In genomic region chr19:39145180-39145953, GRCh38 we compare ENCODE assay signal across 1 cellular context.
TF ChIP-seq lines count a peak whose summit lies in the region.

No MANE protein-coding gene starts in this region.

TF ChIP-seq in HepG2, 621 proteins besides CTCF, POLR2A, EP300 and RAD21 (continued from another document and continues in another):
- TF ChIP-seq ZNF609 (CRISPR knock-in tag; IDR thresholded peaks at IDR 0.05; ENCODE audit: borderline replicate concordance) = peak; percentile 58
- TF ChIP-seq SRF (IDR thresholded peaks at IDR 0.05; ENCODE audit: low read depth, low read length) = no peak
- TF ChIP-seq AKAP8 (CRISPR knock-in tag; IDR thresholded peaks at IDR 0.05) = 0 out of 2 replicates have a peak, but pooled peaks have one; percentile 18
- TF ChIP-seq MBD4 (IDR thresholded peaks at IDR 0.05; ENCODE audit: borderline replicate concordance, low read length) = no peak
- no peak for TF ChIP-seq IKZF4 (CRISPR knock-in tag; IDR thresholded peaks at IDR 0.05; ENCODE audit: borderline replicate concordance, low read depth, not compliant biosample characterization)
- no peak for TF ChIP-seq NCOA2 (CRISPR knock-in tag; IDR thresholded peaks at IDR 0.05)
- TF ChIP-seq CREB3 (CRISPR knock-in tag; IDR thresholded peaks at IDR 0.05) = 0 out of 2 replicates have a peak, but pooled peaks have one; percentile 41
- TF ChIP-seq, protein P1, sequence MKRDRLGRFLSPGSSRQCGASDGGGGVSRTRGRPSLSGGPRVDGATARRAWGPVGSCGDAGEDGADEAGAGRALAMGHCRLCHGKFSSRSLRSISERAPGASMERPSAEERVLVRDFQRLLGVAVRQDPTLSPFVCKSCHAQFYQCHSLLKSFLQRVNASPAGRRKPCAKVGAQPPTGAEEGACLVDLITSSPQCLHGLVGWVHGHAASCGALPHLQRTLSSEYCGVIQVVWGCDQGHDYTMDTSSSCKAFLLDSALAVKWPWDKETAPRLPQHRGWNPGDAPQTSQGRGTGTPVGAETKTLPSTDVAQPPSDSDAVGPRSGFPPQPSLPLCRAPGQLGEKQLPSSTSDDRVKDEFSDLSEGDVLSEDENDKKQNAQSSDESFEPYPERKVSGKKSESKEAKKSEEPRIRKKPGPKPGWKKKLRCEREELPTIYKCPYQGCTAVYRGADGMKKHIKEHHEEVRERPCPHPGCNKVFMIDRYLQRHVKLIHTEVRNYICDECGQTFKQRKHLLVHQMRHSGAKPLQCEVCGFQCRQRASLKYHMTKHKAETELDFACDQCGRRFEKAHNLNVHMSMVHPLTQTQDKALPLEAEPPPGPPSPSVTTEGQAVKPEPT (CRISPR knock-in tag; IDR thresholded peaks at IDR 0.05; ENCODE audit: low read depth) = no peak
- TF ChIP-seq ZBTB39 (CRISPR knock-in tag; IDR thresholded peaks at IDR 0.05) = no peak
- TF ChIP-seq NFKBIZ (CRISPR knock-in tag; IDR thresholded peaks at IDR 0.05) = no peak
- peak; percentile 94 for TF ChIP-seq ZSCAN25 (CRISPR knock-in tag; IDR thresholded peaks at IDR 0.05)
- TF ChIP-seq, protein P2, sequence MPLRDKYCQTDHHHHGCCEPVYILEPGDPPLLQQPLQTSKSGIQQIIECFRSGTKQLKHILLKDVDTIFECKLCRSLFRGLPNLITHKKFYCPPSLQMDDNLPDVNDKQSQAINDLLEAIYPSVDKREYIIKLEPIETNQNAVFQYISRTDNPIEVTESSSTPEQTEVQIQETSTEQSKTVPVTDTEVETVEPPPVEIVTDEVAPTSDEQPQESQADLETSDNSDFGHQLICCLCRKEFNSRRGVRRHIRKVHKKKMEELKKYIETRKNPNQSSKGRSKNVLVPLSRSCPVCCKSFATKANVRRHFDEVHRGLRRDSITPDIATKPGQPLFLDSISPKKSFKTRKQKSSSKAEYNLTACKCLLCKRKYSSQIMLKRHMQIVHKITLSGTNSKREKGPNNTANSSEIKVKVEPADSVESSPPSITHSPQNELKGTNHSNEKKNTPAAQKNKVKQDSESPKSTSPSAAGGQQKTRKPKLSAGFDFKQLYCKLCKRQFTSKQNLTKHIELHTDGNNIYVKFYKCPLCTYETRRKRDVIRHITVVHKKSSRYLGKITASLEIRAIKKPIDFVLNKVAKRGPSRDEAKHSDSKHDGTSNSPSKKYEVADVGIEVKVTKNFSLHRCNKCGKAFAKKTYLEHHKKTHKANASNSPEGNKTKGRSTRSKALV (CRISPR knock-in tag; IDR thresholded peaks at IDR 0.05) = no peak
- TF ChIP-seq LCORL (IDR thresholded peaks at IDR 0.05) = no peak
- TF ChIP-seq LCORL (CRISPR knock-in tag; IDR thresholded peaks at IDR 0.05) = peak; percentile 77
- TF ChIP-seq ZNF30 (CRISPR knock-in tag; IDR thresholded peaks at IDR 0.05) = no peak
- TF ChIP-seq DMTF1 (CRISPR knock-in tag; IDR thresholded peaks at IDR 0.05) = no peak
- no peak for TF ChIP-seq ZSCAN31 (CRISPR knock-in tag; IDR thresholded peaks at IDR 0.05; ENCODE audit: low read depth)
- TF ChIP-seq, protein P3, sequence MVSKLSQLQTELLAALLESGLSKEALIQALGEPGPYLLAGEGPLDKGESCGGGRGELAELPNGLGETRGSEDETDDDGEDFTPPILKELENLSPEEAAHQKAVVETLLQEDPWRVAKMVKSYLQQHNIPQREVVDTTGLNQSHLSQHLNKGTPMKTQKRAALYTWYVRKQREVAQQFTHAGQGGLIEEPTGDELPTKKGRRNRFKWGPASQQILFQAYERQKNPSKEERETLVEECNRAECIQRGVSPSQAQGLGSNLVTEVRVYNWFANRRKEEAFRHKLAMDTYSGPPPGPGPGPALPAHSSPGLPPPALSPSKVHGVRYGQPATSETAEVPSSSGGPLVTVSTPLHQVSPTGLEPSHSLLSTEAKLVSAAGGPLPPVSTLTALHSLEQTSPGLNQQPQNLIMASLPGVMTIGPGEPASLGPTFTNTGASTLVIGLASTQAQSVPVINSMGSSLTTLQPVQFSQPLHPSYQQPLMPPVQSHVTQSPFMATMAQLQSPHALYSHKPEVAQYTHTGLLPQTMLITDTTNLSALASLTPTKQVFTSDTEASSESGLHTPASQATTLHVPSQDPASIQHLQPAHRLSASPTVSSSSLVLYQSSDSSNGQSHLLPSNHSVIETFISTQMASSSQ (IDR thresholded peaks at IDR 0.05; ENCODE audit: low read depth) = no peak; the same call in 1 of the 2 replicates
- TF ChIP-seq, protein P3 (CRISPR knock-in tag; IDR thresholded peaks at IDR 0.05; ENCODE audit: borderline replicate concordance) = no peak
- no peak for TF ChIP-seq RFX3 (CRISPR knock-in tag; IDR thresholded peaks at IDR 0.05)
- peak; percentile 64; the same call in 1 of the 2 replicates for TF ChIP-seq ZNF331 (CRISPR knock-in tag; IDR thresholded peaks at IDR 0.05)
- TF ChIP-seq, protein P4, sequence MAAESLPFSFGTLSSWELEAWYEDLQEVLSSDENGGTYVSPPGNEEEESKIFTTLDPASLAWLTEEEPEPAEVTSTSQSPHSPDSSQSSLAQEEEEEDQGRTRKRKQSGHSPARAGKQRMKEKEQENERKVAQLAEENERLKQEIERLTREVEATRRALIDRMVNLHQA (CRISPR knock-in tag; IDR thresholded peaks at IDR 0.05) = no peak
- no peak for TF ChIP-seq SAFB2 (CRISPR knock-in tag; IDR thresholded peaks at IDR 0.05; ENCODE audit: borderline replicate concordance, low read depth)
- TF ChIP-seq ZNF513 (CRISPR knock-in tag; conservative IDR thresholded peaks at IDR 0.05) = no peak
- TF ChIP-seq SNAI1 (CRISPR knock-in tag; IDR thresholded peaks at IDR 0.05; ENCODE audit: borderline replicate concordance) = 0 out of 2 replicates have a peak, but pooled peaks have one; percentile 0
- TF ChIP-seq, protein P5, sequence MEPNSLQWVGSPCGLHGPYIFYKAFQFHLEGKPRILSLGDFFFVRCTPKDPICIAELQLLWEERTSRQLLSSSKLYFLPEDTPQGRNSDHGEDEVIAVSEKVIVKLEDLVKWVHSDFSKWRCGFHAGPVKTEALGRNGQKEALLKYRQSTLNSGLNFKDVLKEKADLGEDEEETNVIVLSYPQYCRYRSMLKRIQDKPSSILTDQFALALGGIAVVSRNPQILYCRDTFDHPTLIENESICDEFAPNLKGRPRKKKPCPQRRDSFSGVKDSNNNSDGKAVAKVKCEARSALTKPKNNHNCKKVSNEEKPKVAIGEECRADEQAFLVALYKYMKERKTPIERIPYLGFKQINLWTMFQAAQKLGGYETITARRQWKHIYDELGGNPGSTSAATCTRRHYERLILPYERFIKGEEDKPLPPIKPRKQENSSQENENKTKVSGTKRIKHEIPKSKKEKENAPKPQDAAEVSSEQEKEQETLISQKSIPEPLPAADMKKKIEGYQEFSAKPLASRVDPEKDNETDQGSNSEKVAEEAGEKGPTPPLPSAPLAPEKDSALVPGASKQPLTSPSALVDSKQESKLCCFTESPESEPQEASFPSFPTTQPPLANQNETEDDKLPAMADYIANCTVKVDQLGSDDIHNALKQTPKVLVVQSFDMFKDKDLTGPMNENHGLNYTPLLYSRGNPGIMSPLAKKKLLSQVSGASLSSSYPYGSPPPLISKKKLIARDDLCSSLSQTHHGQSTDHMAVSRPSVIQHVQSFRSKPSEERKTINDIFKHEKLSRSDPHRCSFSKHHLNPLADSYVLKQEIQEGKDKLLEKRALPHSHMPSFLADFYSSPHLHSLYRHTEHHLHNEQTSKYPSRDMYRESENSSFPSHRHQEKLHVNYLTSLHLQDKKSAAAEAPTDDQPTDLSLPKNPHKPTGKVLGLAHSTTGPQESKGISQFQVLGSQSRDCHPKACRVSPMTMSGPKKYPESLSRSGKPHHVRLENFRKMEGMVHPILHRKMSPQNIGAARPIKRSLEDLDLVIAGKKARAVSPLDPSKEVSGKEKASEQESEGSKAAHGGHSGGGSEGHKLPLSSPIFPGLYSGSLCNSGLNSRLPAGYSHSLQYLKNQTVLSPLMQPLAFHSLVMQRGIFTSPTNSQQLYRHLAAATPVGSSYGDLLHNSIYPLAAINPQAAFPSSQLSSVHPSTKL (CRISPR knock-in tag; IDR thresholded peaks at IDR 0.05) = peak; percentile 43; the same call in 1 of the 2 replicates
- no peak for TF ChIP-seq ZNF563 (CRISPR knock-in tag; IDR thresholded peaks at IDR 0.05)
- TF ChIP-seq ZNF354B (CRISPR knock-in tag; IDR thresholded peaks at IDR 0.05) = 0 out of 2 replicates have a peak, but pooled peaks have one; percentile 17
